Comparison of ENCODE assay signal across 8 cellular contexts in the genomic region with DNA sequence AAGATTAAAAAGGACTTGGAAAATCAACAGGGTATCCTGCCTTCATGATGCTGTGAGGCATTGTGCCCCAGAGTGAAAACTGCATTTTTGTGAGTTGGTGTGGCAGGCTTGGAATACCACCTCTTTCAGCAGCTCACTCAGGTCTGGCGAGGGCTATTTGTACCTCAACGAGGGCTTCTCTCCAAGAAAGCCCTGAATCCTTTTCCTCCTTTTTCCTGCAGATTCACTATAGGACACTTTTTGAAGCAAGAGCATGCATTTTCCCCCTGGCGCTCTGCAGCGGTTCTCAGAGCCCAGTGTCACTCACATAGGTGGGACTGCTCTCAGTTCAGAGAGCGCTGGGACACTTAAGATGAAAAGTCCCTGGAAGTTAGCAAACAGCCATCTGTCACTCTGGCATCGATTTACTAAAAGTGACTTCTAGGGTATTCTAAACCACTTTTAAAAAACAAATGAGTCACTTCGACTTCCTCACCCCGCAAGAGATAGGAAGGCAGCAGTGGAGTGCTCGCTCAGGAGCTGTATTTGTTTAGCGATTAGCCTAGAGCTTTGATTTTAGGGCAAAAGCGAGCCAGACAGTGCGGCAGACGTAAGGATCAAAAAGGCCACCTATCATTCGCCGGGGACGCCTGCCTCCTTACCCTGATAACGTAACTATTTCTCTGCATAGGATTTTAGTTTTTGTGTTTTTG. TPM values are rescaled to one million over a fixed set of nuclear protein-coding genes. Genes with fewer than 3 reads are reported as not detected.
DNase-seq lines count a peak whose midpoint lies in the region; ATAC-seq and TF ChIP-seq lines count a peak whose summit lies in the region.

No MANE protein-coding gene starts in this region.

- in situ Hi-C loops in HAP-1 (cut with MboI; ENCODE audit: low sequenced_read_pairs), result loop anchor here (25.0 kb wide), 1 partner anchor 198 kb away; no protein-coding TSS in a partner anchor

- H3K27me3 Mint-ChIP-seq in CD8-positive, alpha-beta memory T cell, result peaks cover 41 to 71% of the 10 kb centered on the region in 2 donors
- peaks cover 7% of the 10 kb centered on the region for H3K27me3 Mint-ChIP-seq in chondrocyte (ENCODE audit: low read depth)

- no peaks in the 10 kb centered on the region for H3K36me3 Mint-ChIP-seq in CD8-positive, alpha-beta memory T cell
- peaks cover 2% of the 10 kb centered on the region for H3K36me3 Mint-ChIP-seq in chondrocyte (ENCODE audit: low read depth)

- POLR2A ChIA-PET in CD8-positive, alpha-beta memory T cell (lab: Charles Lee), result no interaction called here

- H3K4me1 ChIP-seq in CD8-positive, alpha-beta memory T cell (ENCODE audit: insufficient read depth, low read length), result peaks cover 9% of the 10 kb centered on the region
- peaks cover 17 to 18% of the 10 kb centered on the region in 2 donors for H3K4me1 ChIP-seq in mucosa of rectum (ENCODE audit: control insufficient read depth in 2 of 2, insufficient read depth in 2 of 2, low read length in 2 of 2)
- peaks cover 3% of the 10 kb centered on the region; the same call in 1 of the 2 replicates for H3K4me1 ChIP-seq in HAP-1

- H3K9me3 ChIP-seq in CD8-positive, alpha-beta memory T cell (ENCODE audit: low read length), result no peaks in the 10 kb centered on the region
- peaks cover 0 to 2% of the 10 kb centered on the region in 2 donors for H3K9me3 ChIP-seq in mucosa of rectum (ENCODE audit: control insufficient read depth in 2 of 2, low read length in 2 of 2)
- no peaks in the 10 kb centered on the region for H3K9me3 ChIP-seq in HAP-1

- peak overlapping the region; percentile 11 to 75 (median 70) for H3K4me3 Mint-ChIP-seq in CD8-positive, alpha-beta memory T cell
- H3K4me3 Mint-ChIP-seq in chondrocyte (ENCODE audit: unreplicated experiment), result peak overlapping the region; percentile 77

- peak overlapping the region in 1 of 8 donors; percentile 64 for H3K27ac Mint-ChIP-seq in CD8-positive, alpha-beta memory T cell
- H3K27ac Mint-ChIP-seq in chondrocyte (ENCODE audit: unreplicated experiment), result peak overlapping the region; percentile 74

- H3K4me1 Mint-ChIP-seq in CD8-positive, alpha-beta memory T cell, result peaks cover 16 to 31% (median 17%) of the 10 kb centered on the region in 3 donors
- peaks cover 36% of the 10 kb centered on the region for H3K4me1 Mint-ChIP-seq in chondrocyte (ENCODE audit: low read depth)

- peaks cover 13% of the 10 kb centered on the region for H3K27me3 ChIP-seq in CD8-positive, alpha-beta memory T cell (ENCODE audit: insufficient read depth, low read length, poor library complexity, severe bottlenecking)
- H3K27me3 ChIP-seq in mucosa of rectum (ENCODE audit: control insufficient read depth in 2 of 2, insufficient read depth in 2 of 2, low read length in 2 of 2) (peaks cover 13 to 30% of the 10 kb centered on the region in 2 donors), HAP-1 (ENCODE audit: low read depth) (peaks cover 61% of the 10 kb centered on the region)

- ATAC-seq in GM18873 (IDR thresholded peaks at IDR 0.05; ENCODE audit: low FRiP score, unreplicated experiment), result no peak

- no peaks in the 10 kb centered on the region for H3K36me3 ChIP-seq in CD8-positive, alpha-beta memory T cell (ENCODE audit: insufficient read depth, low read length)
- H3K36me3 ChIP-seq in mucosa of rectum (ENCODE audit: control insufficient read depth in 2 of 2, insufficient read depth in 2 of 2, low read length in 2 of 2), result no peaks in the 10 kb centered on the region
- H3K36me3 ChIP-seq in HAP-1 (replicated peaks), result no peaks in the 10 kb centered on the region

- no peak overlapping the region for H3K27ac ChIP-seq in CD8-positive, alpha-beta memory T cell (ENCODE audit: low read depth, low read length)
- H3K27ac ChIP-seq in mucosa of rectum (ENCODE audit: low read depth in 2 of 2, low read length in 2 of 2), result no peak overlapping the region

- peaks cover 10 to 31% (median 24%) of the 10 kb centered on the region in 5 donors for H3K9me3 Mint-ChIP-seq in CD8-positive, alpha-beta memory T cell
- H3K9me3 Mint-ChIP-seq in chondrocyte (ENCODE audit: low read depth), result peaks cover 17% of the 10 kb centered on the region

- H3K9ac ChIP-seq in mucosa of rectum (ENCODE audit: low read depth in 1 of 2, low read length in 2 of 2), result no peak overlapping the region

- no peak for DNase-seq in CD8-positive, alpha-beta memory T cell
- DNase-seq in LoVo (ENCODE audit: low spot score) (peak; percentile 83), chondrocyte (ENCODE audit: low spot score) (no peak), HAP-1 (ENCODE audit: low spot score in 2 of 2) (no peak)
- no peak for DNase-seq in activated effector memory CD4-positive, alpha-beta T cell treated with anti-CD3 and anti-CD28 coated beads, Interleukin-2, amount 50 U/mL, for 16 hours
- no peak for DNase-seq in activated CD4-positive, CD25-positive, alpha-beta regulatory T cell treated with anti-CD3 and anti-CD28 coated beads, Interleukin-2, amount 50 U/mL, for 72 hours

- no peak for TF ChIP-seq CTCF in chondrocyte (IDR thresholded peaks at IDR 0.05)

- CTCF ChIA-PET in CD8-positive, alpha-beta memory T cell (lab: Charles Lee), result no interaction called here

- no peak overlapping the region for H3K4me3 ChIP-seq in CD8-positive, alpha-beta memory T cell (ENCODE audit: low read length)
- peak overlapping the region; percentile 58 to 64 for H3K4me3 ChIP-seq in mucosa of rectum (ENCODE audit: low read length in 2 of 2)
- no peak overlapping the region for H3K4me3 ChIP-seq in HAP-1

RNA-seq across cellular contexts. Expression of a gene that starts 0.8 kb away (rescaled TPM):
- not detected for total RNA-seq in CD8-positive, alpha-beta memory T cell
- polyA plus RNA-seq in CD8-positive, alpha-beta memory T cell, result not detected
- total RNA-seq in chondrocyte, result 13.8 to 31.0 TPM (median 14.3 TPM) in 3 replicates

Comparison
In these comparisons a context has a peak if more than half of its experiments do, and no peak if none do; other contexts are left out.
1. H3K4me3 ChIP-seq: peak in mucosa of rectum (2 of 2); none in CD8-positive, alpha-beta memory T cell (single experiment) and HAP-1 (single experiment).
2. RNA of a gene that starts 0.8 kb away (total RNA-seq): 13.8 to 31.0 TPM in chondrocyte; not detected in CD8-positive, alpha-beta memory T cell; every median in the first group is over 10 times any median in the second.